8 cellular contexts compared by ENCODE assay signal in genomic region chr2:134919360-134920210, GRCh38. TPM values are rescaled to one million over a fixed set of nuclear protein-coding genes. Genes with fewer than 3 reads are reported as not detected.
DNase-seq lines count a peak whose midpoint lies in the region; ATAC-seq, FAIRE-seq and TF ChIP-seq lines count a peak whose summit lies in the region.

No MANE protein-coding gene starts in this region.

- BruUV-seq in Calu3 (replicated peaks; lab: Mats Ljungman, UMichigan): no TSS peak

- H3K4me1 Mint-ChIP-seq in Calu3 (ENCODE audit: low read depth, unreplicated experiment): peaks cover 22% of the 10 kb centered on the region

- no peaks in the 10 kb centered on the region for H3K27me3 Mint-ChIP-seq in Calu3 (ENCODE audit: unreplicated experiment)

- no peaks in the 10 kb centered on the region for H3K9me3 Mint-ChIP-seq in Calu3 (ENCODE audit: low read depth, unreplicated experiment)

- H3K27ac ChIP-seq in body of pancreas: peak overlapping the region; percentile 95 to 99 (median 97)
- peak overlapping the region; percentile 99 for H3K27ac ChIP-seq in keratinocyte (ENCODE audit: control insufficient read depth, insufficient read depth, low read length)

- H3K9me1 ChIP-seq in keratinocyte (ENCODE audit: control insufficient read depth, extremely low read depth, insufficient read depth, low read length): no peaks in the 10 kb centered on the region

- H2AFZ ChIP-seq in keratinocyte (ENCODE audit: control insufficient read depth, low read length): peak overlapping the region; percentile 97

- no peak for TF ChIP-seq POLR2A in body of pancreas (IDR thresholded peaks at IDR 0.05)

- H3K27me3 ChIP-seq in body of pancreas (no peaks in the 10 kb centered on the region), keratinocyte (ENCODE audit: control insufficient read depth, extremely low read depth, insufficient read depth, low read length) (no peaks in the 10 kb centered on the region)

- no peaks in the 10 kb centered on the region for H3K36me3 ChIP-seq in body of pancreas (replicated peaks in 1 of 2; ENCODE audit: insufficient read depth in 1 of 2, low read depth in 2 of 2)
- H3K36me3 ChIP-seq in keratinocyte (ENCODE audit: control insufficient read depth in 2 of 2, extremely low read depth in 1 of 2, insufficient read depth in 2 of 2, low read length in 2 of 2): peaks cover 0 to under 1% of the 10 kb centered on the region in 2 experiments

- no peak for FAIRE-seq in keratinocyte (lab: Jason Lieb, UNC)

- peaks cover 17% of the 10 kb centered on the region for H4K20me1 ChIP-seq in keratinocyte (ENCODE audit: control insufficient read depth, extremely low read depth, insufficient read depth, low read length)

- WGBS in body of pancreas, 2 donors: 0% methylated on average over 29 of the region's 29 CpGs

- ATAC-seq in HG03064 (IDR thresholded peaks at IDR 0.05; ENCODE audit: low read depth, unreplicated experiment) (peak; percentile 0), body of pancreas (no peak), HG02981 (IDR thresholded peaks at IDR 0.05; ENCODE audit: unreplicated experiment) (no peak), HG02763 (IDR thresholded peaks at IDR 0.05; ENCODE audit: unreplicated experiment) (no peak)

- peak overlapping the region; percentile 99 for H3K27ac Mint-ChIP-seq in Calu3 (ENCODE audit: unreplicated experiment)

- H3K4me3 ChIP-seq in body of pancreas (peak overlapping the region; percentile 90 to 93), keratinocyte (ENCODE audit: control insufficient read depth in 2 of 3, extremely low read depth in 1 of 3, insufficient read depth in 2 of 3, low read depth in 1 of 3, low read length in 3 of 3) (peak overlapping the region; percentile 64 to 94 (median 91))

- intact Hi-C loops in Calu3 (cut with micrococcal nuclease; ENCODE audit: unreplicated experiment) (loop anchor here (2.0 kb wide), 1 partner anchor 13 kb away; no protein-coding TSS in a partner anchor), body of pancreas (cut with DNase I) (no loop called here)

- H3K79me2 ChIP-seq in keratinocyte (ENCODE audit: control insufficient read depth, insufficient read depth, low read length): peaks cover 59% of the 10 kb centered on the region

- H3K9me3 ChIP-seq in body of pancreas (no peaks in the 10 kb centered on the region), keratinocyte (ENCODE audit: control insufficient read depth, low read depth, low read length) (no peaks in the 10 kb centered on the region)

- peak overlapping the region; percentile 91 for H3K4me2 ChIP-seq in keratinocyte (ENCODE audit: control insufficient read depth, extremely low read depth, insufficient read depth, low read depth, low read length)

- H3K4me3 Mint-ChIP-seq in Calu3 (ENCODE audit: low read depth, unreplicated experiment): peak overlapping the region; percentile 99

- dilution Hi-C loops in keratinocyte (cut with MboI; ENCODE audit: extremely low pct_ligation_motif_present, low sequenced_read_pairs): no loop called here

- H3K9ac ChIP-seq in keratinocyte (ENCODE audit: control insufficient read depth, extremely low read depth, insufficient read depth, low read length): peak overlapping the region; percentile 99

- TF ChIP-seq CTCF in Calu3 (IDR thresholded peaks at IDR 0.05; ENCODE audit: unreplicated experiment): no peak
- TF ChIP-seq CTCF in body of pancreas (IDR thresholded peaks at IDR 0.05): no peak
- TF ChIP-seq CTCF in keratinocyte (optimal IDR thresholded peaks at IDR 0.05 in 1 of 3, IDR thresholded peaks at IDR 0.05 in 1 of 3, conservative IDR thresholded peaks at IDR 0.05 in 1 of 3; ENCODE audit: extremely low read depth in 1 of 3, insufficient read depth in 2 of 3, low read length in 3 of 3): no peak

- H3K36me3 Mint-ChIP-seq in Calu3 (ENCODE audit: insufficient read depth, unreplicated experiment): peaks cover 47% of the 10 kb centered on the region

- DNase-seq in Calu3 (no peak), SK-N-DZ (ENCODE audit: low spot score) (peak; percentile 21), body of pancreas (peak in 3 of 4 donors; percentile 43 to 50 (median 45)), keratinocyte (ENCODE audit: low read depth, low spot score) (no peak)
- DNase-seq in stimulated activated CD4-positive, alpha-beta T cell treated with anti-CD3 and anti-CD28 coated beads, Interleukin-1b, Interleukin-23, amount 100 ng/mL, for 4 hours (ENCODE audit: low read depth in 2 of 2): peak; percentile 11 to 45

- peaks cover 51% of the 10 kb centered on the region for H3K4me1 ChIP-seq in body of pancreas
- H3K4me1 ChIP-seq in keratinocyte (ENCODE audit: control insufficient read depth, extremely low read depth, insufficient read depth, low read length): peaks cover 13% of the 10 kb centered on the region

- CTCF ChIA-PET in Calu3 (lab: Charles Lee): no interaction called here

RNA-seq across cellular contexts. Expression of gene CCNT2, which starts 1.0 kb away (rescaled TPM):
- total RNA-seq in Calu3 (2022): 40.0 and 43.8 TPM in 2 replicates
- 22.5 and 23.7 TPM in 2 replicates for polyA plus RNA-seq in SK-N-DZ (2014; cell fraction: cytosol; rRNA removed)
- polyA plus RNA-seq in SK-N-DZ (2014; cell fraction: nucleus; rRNA removed): 54.2 and 69.0 TPM in 2 replicates
- 10 to 100 TPM; 19.1 to 32.7 TPM for total RNA-seq in body of pancreas
- polyA plus RNA-seq in keratinocyte: 10.2 to 20.9 TPM (median 20.1 TPM) in 3 replicates
- 14.7 TPM for polyA plus RNA-seq in keratinocyte (2011; ENCODE audit: low read depth)
- 3.6 and 7.0 TPM in 2 replicates for polyA plus RNA-seq in keratinocyte (2011; cell fraction: cytosol; rRNA removed)
- 34.3 and 44.8 TPM in 2 replicates for polyA plus RNA-seq in keratinocyte (2011; cell fraction: nucleus; rRNA removed)
- polyA plus RNA-seq in keratinocyte (2012; ENCODE audit: low replicate concordance): 11.1 TPM in 2 replicates
- 16.3 to 46.6 TPM (median 31.7 TPM) in 3 replicates for polyA minus RNA-seq in keratinocyte
- 6.1 TPM for polyA minus RNA-seq in keratinocyte (2011; cell fraction: cytosol; rRNA and poly(A)+ RNA removed)
- 49.0 and 65.8 TPM in 2 replicates for polyA minus RNA-seq in keratinocyte (2011; cell fraction: nucleus; rRNA and poly(A)+ RNA removed)

Comparison
In these comparisons a context has a peak if more than half of its experiments do, and no peak if none do; other contexts are left out.
1. DNase-seq: peak in SK-N-DZ (single experiment), body of pancreas (3 of 4) and stimulated activated CD4-positive, alpha-beta T cell treated with anti-CD3 and anti-CD28 coated beads, Interleukin-1b, Interleukin-23, amount 100 ng/mL, for 4 hours (2 of 2); none in Calu3 (single experiment) and keratinocyte (single experiment).